ENCODE assay signal across 1 cellular context in the genomic region with DNA sequence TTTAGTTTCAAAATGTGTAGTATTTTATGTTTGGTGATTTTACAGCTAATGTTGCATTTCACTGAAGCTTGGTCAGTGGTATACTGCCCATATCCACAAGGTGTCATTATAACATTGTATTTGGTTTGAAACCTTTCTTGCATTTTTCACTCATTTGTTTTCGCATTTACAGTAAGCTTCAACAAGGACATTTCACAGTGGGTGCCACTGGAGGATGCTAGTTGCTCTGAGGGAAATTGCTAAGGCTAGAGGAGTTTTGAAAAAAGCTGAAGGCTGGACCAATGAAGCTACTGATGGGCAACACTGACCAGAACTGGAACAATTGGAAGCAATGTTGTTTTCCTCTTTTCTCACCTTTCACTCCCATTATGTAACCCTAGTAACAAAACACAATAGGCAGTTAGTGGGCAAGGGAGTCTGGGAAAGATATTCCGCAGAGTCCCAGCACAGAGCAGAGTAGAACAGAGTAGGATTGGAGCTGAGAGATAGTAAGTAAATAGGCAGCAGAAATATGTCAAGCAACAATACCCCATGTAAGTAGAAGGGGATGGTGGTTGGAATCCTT.
TF ChIP-seq lines count a peak whose summit lies in the region.

No MANE protein-coding gene starts in this region.

TF ChIP-seq in K562, 482 proteins besides CTCF, POLR2A, EP300 and RAD21 (continued from another document):
- TF ChIP-seq ARID2 (IDR thresholded peaks at IDR 0.05) (peak; percentile 63; the same call in 1 of the 2 replicates), HMGN3 (IDR thresholded peaks at IDR 0.05; ENCODE audit: borderline replicate concordance, extremely low read depth, insufficient read length, low read depth, low read length) (no peak), ZNF75A (CRISPR knock-in tag; IDR thresholded peaks at IDR 0.05) (no peak), PTTG1 (tag; IDR thresholded peaks at IDR 0.05; ENCODE audit: low read depth) (no peak)
- TF ChIP-seq, protein P1, sequence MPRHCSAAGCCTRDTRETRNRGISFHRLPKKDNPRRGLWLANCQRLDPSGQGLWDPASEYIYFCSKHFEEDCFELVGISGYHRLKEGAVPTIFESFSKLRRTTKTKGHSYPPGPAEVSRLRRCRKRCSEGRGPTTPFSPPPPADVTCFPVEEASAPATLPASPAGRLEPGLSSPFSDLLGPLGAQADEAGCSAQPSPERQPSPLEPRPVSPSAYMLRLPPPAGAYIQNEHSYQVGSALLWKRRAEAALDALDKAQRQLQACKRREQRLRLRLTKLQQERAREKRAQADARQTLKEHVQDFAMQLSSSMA (CRISPR knock-in tag; IDR thresholded peaks at IDR 0.05) = no peak
